Comparison of ENCODE assay signal across 1 cellular context in the genomic region with DNA sequence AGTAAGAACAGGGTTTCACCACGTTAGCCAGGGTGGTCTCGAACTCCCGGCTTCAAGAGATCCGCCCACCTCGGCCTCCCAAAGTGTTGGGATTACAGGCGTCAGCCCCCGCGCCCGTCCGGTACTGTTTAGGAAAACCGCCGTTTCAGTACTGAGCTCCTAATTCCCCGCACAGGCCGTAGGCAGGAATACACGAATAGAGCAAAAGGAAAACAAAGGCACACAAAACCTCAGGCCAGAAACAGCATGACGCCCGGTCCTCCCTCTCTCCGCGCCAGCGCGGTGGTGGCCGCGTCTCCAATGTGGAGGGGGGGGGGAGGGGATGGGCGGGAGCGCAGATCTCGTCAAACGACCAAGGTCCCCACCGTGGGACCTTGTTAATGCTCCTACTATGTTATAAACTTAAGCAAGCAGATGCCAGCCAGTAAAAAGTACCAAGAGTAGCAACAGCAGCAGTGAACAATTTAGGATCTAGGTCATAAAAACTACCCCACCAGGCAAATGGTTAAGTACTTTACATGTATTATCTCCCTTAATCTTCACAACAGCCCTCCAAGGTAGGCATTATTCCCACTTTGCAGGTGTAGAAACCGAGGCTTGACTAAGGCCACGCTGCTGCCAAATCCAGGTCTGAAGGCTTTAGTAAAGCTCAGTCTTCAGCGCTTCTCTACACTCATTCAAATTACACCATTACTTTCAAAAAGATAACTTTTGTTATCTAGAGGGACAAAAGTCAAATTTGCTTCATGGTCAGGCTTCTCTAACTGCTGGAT.
TF ChIP-seq lines count a peak whose summit lies in the region.

No MANE protein-coding gene starts in this region.

TF ChIP-seq in GM12878, 131 proteins besides CTCF, POLR2A, EP300 and RAD21:
- TF ChIP-seq HDGF (IDR thresholded peaks at IDR 0.05) (0 out of 2 replicates have a peak, but pooled peaks have one; percentile 10), TCF3 (IDR thresholded peaks at IDR 0.05; ENCODE audit: borderline replicate concordance, insufficient read depth, low read depth, low read length) (no peak), RELA (IDR thresholded peaks at IDR 0.05; ENCODE audit: borderline replicate concordance, partially characterized antibody) (no peak), SUPT20H (IDR thresholded peaks at IDR 0.05; ENCODE audit: borderline replicate concordance, control insufficient read depth, low read depth, low read length) (no peak), NBN (IDR thresholded peaks at IDR 0.05) (0 out of 2 replicates have a peak, but pooled peaks have one; percentile 70), BHLHE40 (IDR thresholded peaks at IDR 0.05; ENCODE audit: borderline replicate concordance in 1 of 2, low read depth in 2 of 2, low read length in 1 of 2) (no peak), SUZ12 (IDR thresholded peaks at IDR 0.05; ENCODE audit: unreplicated experiment) (no peak), BACH1 (IDR thresholded peaks at IDR 0.05; ENCODE audit: borderline replicate concordance) (0 out of 2 replicates have a peak, but pooled peaks have one; percentile 20), NFIC (IDR thresholded peaks at IDR 0.05; ENCODE audit: low read depth, low read length) (0 out of 2 replicates have a peak, but pooled peaks have one; percentile 46), EGR1 (IDR thresholded peaks at IDR 0.05; ENCODE audit: borderline replicate concordance in 1 of 2, low read depth in 2 of 2, low read length in 2 of 2) (no peak), BCL11A (IDR thresholded peaks at IDR 0.05; ENCODE audit: low read depth, low read length) (no peak), RFX5 (IDR thresholded peaks at IDR 0.05; ENCODE audit: low read depth, low read length) (no peak)
- TF ChIP-seq, protein P1, sequence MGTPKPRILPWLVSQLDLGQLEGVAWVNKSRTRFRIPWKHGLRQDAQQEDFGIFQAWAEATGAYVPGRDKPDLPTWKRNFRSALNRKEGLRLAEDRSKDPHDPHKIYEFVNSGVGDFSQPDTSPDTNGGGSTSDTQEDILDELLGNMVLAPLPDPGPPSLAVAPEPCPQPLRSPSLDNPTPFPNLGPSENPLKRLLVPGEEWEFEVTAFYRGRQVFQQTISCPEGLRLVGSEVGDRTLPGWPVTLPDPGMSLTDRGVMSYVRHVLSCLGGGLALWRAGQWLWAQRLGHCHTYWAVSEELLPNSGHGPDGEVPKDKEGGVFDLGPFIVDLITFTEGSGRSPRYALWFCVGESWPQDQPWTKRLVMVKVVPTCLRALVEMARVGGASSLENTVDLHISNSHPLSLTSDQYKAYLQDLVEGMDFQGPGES (IDR thresholded peaks at IDR 0.05) = no peak
- TF ChIP-seq, protein P2, sequence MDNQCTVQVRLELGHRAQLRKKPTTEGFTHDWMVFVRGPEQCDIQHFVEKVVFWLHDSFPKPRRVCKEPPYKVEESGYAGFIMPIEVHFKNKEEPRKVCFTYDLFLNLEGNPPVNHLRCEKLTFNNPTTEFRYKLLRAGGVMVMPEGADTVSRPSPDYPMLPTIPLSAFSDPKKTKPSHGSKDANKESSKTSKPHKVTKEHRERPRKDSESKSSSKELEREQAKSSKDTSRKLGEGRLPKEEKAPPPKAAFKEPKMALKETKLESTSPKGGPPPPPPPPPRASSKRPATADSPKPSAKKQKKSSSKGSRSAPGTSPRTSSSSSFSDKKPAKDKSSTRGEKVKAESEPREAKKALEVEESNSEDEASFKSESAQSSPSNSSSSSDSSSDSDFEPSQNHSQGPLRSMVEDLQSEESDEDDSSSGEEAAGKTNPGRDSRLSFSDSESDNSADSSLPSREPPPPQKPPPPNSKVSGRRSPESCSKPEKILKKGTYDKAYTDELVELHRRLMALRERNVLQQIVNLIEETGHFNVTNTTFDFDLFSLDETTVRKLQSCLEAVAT (IDR thresholded peaks at IDR 0.05) = peak; percentile 89
- TF ChIP-seq, protein P3, sequence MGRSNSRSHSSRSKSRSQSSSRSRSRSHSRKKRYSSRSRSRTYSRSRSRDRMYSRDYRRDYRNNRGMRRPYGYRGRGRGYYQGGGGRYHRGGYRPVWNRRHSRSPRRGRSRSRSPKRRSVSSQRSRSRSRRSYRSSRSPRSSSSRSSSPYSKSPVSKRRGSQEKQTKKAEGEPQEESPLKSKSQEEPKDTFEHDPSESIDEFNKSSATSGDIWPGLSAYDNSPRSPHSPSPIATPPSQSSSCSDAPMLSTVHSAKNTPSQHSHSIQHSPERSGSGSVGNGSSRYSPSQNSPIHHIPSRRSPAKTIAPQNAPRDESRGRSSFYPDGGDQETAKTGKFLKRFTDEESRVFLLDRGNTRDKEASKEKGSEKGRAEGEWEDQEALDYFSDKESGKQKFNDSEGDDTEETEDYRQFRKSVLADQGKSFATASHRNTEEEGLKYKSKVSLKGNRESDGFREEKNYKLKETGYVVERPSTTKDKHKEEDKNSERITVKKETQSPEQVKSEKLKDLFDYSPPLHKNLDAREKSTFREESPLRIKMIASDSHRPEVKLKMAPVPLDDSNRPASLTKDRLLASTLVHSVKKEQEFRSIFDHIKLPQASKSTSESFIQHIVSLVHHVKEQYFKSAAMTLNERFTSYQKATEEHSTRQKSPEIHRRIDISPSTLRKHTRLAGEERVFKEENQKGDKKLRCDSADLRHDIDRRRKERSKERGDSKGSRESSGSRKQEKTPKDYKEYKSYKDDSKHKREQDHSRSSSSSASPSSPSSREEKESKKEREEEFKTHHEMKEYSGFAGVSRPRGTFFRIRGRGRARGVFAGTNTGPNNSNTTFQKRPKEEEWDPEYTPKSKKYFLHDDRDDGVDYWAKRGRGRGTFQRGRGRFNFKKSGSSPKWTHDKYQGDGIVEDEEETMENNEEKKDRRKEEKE (IDR thresholded peaks at IDR 0.05) = no peak
